8 cellular contexts compared by ENCODE assay signal in the genomic region with DNA sequence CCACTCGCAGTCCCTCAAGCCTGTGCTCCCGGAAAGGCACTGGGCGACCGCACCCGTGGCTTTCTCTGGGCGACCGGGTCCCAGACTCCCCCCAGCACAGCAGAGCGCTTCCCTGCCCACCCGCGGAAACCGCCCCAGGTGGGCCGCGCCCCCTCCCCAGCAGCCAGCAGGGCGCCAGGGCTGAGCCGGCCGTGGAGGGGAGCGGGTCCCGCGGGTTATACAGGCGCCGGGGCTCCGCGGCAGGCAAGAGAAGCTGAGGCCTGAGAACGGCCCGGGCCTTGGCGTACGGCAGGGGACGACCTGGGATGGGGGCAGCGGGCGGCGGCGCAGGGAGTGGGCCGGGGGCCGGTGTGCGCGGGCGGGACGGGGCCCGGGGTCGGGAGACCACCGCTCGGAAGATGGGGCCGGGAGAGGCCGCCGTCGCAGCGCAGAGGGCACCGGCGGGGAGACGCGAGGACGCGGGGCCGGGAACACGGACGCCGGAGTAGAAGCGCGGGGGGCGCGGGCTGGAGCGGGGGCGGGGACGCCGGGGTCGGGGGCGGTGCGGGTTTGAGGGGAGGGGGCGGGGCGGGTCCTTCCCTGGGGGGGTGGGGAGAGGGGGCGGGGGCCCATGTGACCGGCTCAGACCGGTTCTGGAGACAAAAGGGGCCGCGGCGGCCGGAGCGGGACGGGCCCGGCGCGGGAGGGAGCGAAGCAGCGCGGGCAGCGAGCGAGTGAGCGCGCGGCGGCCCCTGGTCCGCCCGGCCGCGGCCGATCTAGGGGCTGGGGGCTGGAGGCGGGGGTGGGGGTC. TPM values are rescaled to one million over a fixed set of nuclear protein-coding genes. Genes with fewer than 3 reads are reported as not detected.
DNase-seq lines count a peak whose midpoint lies in the region; TF ChIP-seq lines count a peak whose summit lies in the region.

MDK (plus strand) TSS at position 624 of the 790 bp plus-strand sequence. CDS start 389 bp downstream, outside the sequence.

- H3K4me1 ChIP-seq in tibial nerve, result peaks cover 0 to 35% (median 16%) of the 10 kb centered on the region in 4 donors

- DNase-seq in T-helper 1 cell (no peak), NCI-H526 (lab: John Stamatoyannopoulos, UW) (peak; percentile 44 to 88), coronary artery (ENCODE audit: low spot score) (no peak), lung microvascular endothelial cell (ENCODE audit: low read depth in 2 of 2) (peak; percentile 37 to 64), tibial nerve (ENCODE audit: low spot score in 2 of 2) (no peak), NCI-H2107 treated with DMSO at 0.1 percent for 48 hours (lab: John Stamatoyannopoulos, UW; ENCODE audit: unreplicated experiment) (no peak)
- no peak for DNase-seq in effector CD4-positive, alpha-beta T cell

- H3K4me3 ChIP-seq in coronary artery (peak within 1 kb of the TSS; percentile 80), tibial nerve (peak within 1 kb of the TSS; percentile 57 to 79 (median 68))

- H3K4me1 Mint-ChIP-seq in T-helper 1 cell treated with Interleukin-12 subunit alpha and Interleukin-12 subunit beta and Interleukin-4 antibody, amounts not matched to agents 30 μg/mL and 1 μg/mL, for 36 hours (ENCODE audit: low read depth), result peaks cover 13% of the 10 kb centered on the region

- peak within 1 kb of the TSS; percentile 47 to 73 for H3K27ac ChIP-seq in coronary artery
- peak within 1 kb of the TSS; percentile 70 to 97 (median 90) for H3K27ac ChIP-seq in tibial nerve

- H3K4me3 Mint-ChIP-seq in T-helper 1 cell treated with Interleukin-12 subunit alpha and Interleukin-12 subunit beta and Interleukin-4 antibody, amounts not matched to agents 30 μg/mL and 1 μg/mL, for 36 hours, result peak within 1 kb of the TSS; percentile 51

- no peak for TF ChIP-seq POLR2A in tibial nerve (IDR thresholded peaks at IDR 0.05)

- peaks cover 24% of the 10 kb centered on the region for H3K36me3 Mint-ChIP-seq in T-helper 1 cell treated with Interleukin-12 subunit alpha and Interleukin-12 subunit beta and Interleukin-4 antibody, amounts not matched to agents 30 μg/mL and 1 μg/mL, for 36 hours (ENCODE audit: low read depth)

- peaks cover 0 to 13% of the 10 kb centered on the region in 2 donors for H3K27me3 ChIP-seq in tibial nerve

- WGBS in tibial nerve, 2 donors, result 1% methylated on average over 22 to 30 of the region's 97 CpGs

- TF ChIP-seq CTCF in coronary artery (IDR thresholded peaks at IDR 0.05), result no peak
- TF ChIP-seq CTCF in tibial nerve (IDR thresholded peaks at IDR 0.05), result no peak

- peak within 1 kb of the TSS; percentile 13 for H3K27ac Mint-ChIP-seq in T-helper 1 cell treated with Interleukin-12 subunit alpha and Interleukin-12 subunit beta and Interleukin-4 antibody, amounts not matched to agents 30 μg/mL and 1 μg/mL, for 36 hours

- H3K27me3 Mint-ChIP-seq in T-helper 1 cell treated with Interleukin-12 subunit alpha and Interleukin-12 subunit beta and Interleukin-4 antibody, amounts not matched to agents 30 μg/mL and 1 μg/mL, for 36 hours (ENCODE audit: low read depth), result peaks cover 30% of the 10 kb centered on the region

- H3K36me3 ChIP-seq in tibial nerve, result peaks cover 0 to 26% (median 2%) of the 10 kb centered on the region in 3 donors

- H3K9me3 ChIP-seq in tibial nerve, result no peaks in the 10 kb centered on the region

- no peaks in the 10 kb centered on the region for H3K9me3 Mint-ChIP-seq in T-helper 1 cell treated with Interleukin-12 subunit alpha and Interleukin-12 subunit beta and Interleukin-4 antibody, amounts not matched to agents 30 μg/mL and 1 μg/mL, for 36 hours

- TF ChIP-seq EP300 in tibial nerve (IDR thresholded peaks at IDR 0.05), result no peak

RNA-seq across cellular contexts. Expression of gene MDK, which starts in this region (rescaled TPM):
- 23.8 and 45.1 TPM in 2 replicates for total RNA-seq in lung microvascular endothelial cell
- 100 to 1,000 TPM in 1 of 4 donors, 10 to 100 TPM in 3; 48.1 to 107 (median 57.3) TPM for total RNA-seq in tibial nerve

Comparison
In these comparisons a context has a peak if more than half of its experiments do, and no peak if none do; other contexts are left out.
1. DNase-seq: peak in NCI-H526 (2 of 2) and lung microvascular endothelial cell (2 of 2); none in T-helper 1 cell (0 of 5), coronary artery (single experiment), tibial nerve (0 of 2), NCI-H2107 treated with DMSO at 0.1 percent for 48 hours (single experiment) and effector CD4-positive, alpha-beta T cell (single experiment).